ENCODE assay signal across 28 cellular contexts in genomic region chr15:100008258-100008657, GRCh38.
DNase-seq lines count a peak whose midpoint lies in the region; ATAC-seq and TF ChIP-seq lines count a peak whose summit lies in the region.
"Had no signal": no experiment of that assay in that cellular context is flagged by ENCODE, and none has a peak within 500 bp of the region (broad histone marks: within the 10 kb centered on the region; RNA-seq: fewer than 3 reads in every experiment).

No MANE protein-coding gene starts in this region.

- H3K4me2 ChIP-seq in mammary epithelial cell (ENCODE audit: insufficient read depth, low read depth, low read length) (no peak overlapping the region), neuronal stem cell (ENCODE audit: insufficient read depth, low read length, poor library complexity, severe bottlenecking) (no peak overlapping the region)
- H3K4me2 ChIP-seq: SK-N-SH, smooth muscle cell had no signal

- H3K27me3 ChIP-seq in mammary epithelial cell (ENCODE audit: insufficient read depth, low read length): peaks cover under 1% of the 10 kb centered on the region
- no peaks in the 10 kb centered on the region for H3K27me3 ChIP-seq in neuronal stem cell (ENCODE audit: control insufficient read depth in 3 of 3, insufficient read depth in 3 of 3, low read depth in 1 of 3, low read length in 3 of 3)
- H3K27me3 ChIP-seq in prostate gland (replicated peaks; ENCODE audit: insufficient read depth): no peaks in the 10 kb centered on the region
- H3K27me3 ChIP-seq: brain microvascular endothelial cell, pancreas, stomach had no signal

- H3K79me2 ChIP-seq in mammary epithelial cell (ENCODE audit: insufficient read depth, low read length): no peaks in the 10 kb centered on the region

- H3K4me1 ChIP-seq in mammary epithelial cell (ENCODE audit: insufficient read depth, low read length) (no peaks in the 10 kb centered on the region), neuronal stem cell (ENCODE audit: control insufficient read depth in 2 of 2, insufficient read depth in 1 of 2, low read depth in 1 of 2, low read length in 2 of 2) (no peaks in the 10 kb centered on the region), prostate gland (replicated peaks) (no peaks in the 10 kb centered on the region)
- H3K4me1 ChIP-seq: pancreas, stomach had no signal

- dilution Hi-C loops in mammary epithelial cell (cut with HindIII; ENCODE audit: low sequenced_read_pairs): no loop called here

- no peak for ATAC-seq in HG03175 (IDR thresholded peaks at IDR 0.05; ENCODE audit: unreplicated experiment)
- no peak for ATAC-seq in GM21390 (IDR thresholded peaks at IDR 0.05; ENCODE audit: unreplicated experiment)
- ATAC-seq: CD8-positive, alpha-beta T cell; GM12878; pancreas; right cardiac atrium had no signal

- H3K9me3 ChIP-seq in mammary epithelial cell (replicated peaks; ENCODE audit: insufficient read depth, low read length): no peaks in the 10 kb centered on the region
- no peaks in the 10 kb centered on the region for H3K9me3 ChIP-seq in neuronal stem cell (replicated peaks in 1 of 2; ENCODE audit: control insufficient read depth in 2 of 2, insufficient read depth in 1 of 2, low read depth in 1 of 2, low read length in 2 of 2)
- no peaks in the 10 kb centered on the region for H3K9me3 ChIP-seq in prostate gland
- H3K9me3 ChIP-seq: pancreas, SK-N-SH, stomach had no signal

- H3K36me3 ChIP-seq in mammary epithelial cell (ENCODE audit: insufficient read depth, low read length): no peaks in the 10 kb centered on the region
- H3K36me3 ChIP-seq in neuronal stem cell (replicated peaks in 1 of 2; ENCODE audit: control insufficient read depth in 2 of 2, insufficient read depth in 2 of 2, low read length in 2 of 2): no peaks in the 10 kb centered on the region
- no peaks in the 10 kb centered on the region for H3K36me3 ChIP-seq in prostate gland
- H3K36me3 ChIP-seq: brain microvascular endothelial cell, pancreas, stomach had no signal

- H3K27ac ChIP-seq in mammary epithelial cell (ENCODE audit: insufficient read depth, low read depth, low read length): no peak overlapping the region
- H3K27ac ChIP-seq in neuronal stem cell (replicated peaks; ENCODE audit: low read length): no peak overlapping the region
- H3K27ac ChIP-seq in prostate gland: no peak overlapping the region
- H3K27ac ChIP-seq: brain microvascular endothelial cell, pancreas, stomach had no signal

- no peak overlapping the region for H3K23ac ChIP-seq in neuronal stem cell (ENCODE audit: low read depth, low read length, poor library complexity)

- H2AK5ac ChIP-seq in neuronal stem cell (ENCODE audit: low read depth, low read length): peak overlapping the region; percentile 53

- H2AFZ ChIP-seq in mammary epithelial cell (ENCODE audit: low read depth, low read length) (no peak overlapping the region), neuronal stem cell (ENCODE audit: low read length) (no peak overlapping the region)

- in situ Hi-C loops in mammary epithelial cell (cut with MboI; ENCODE audit: low sequenced_read_pairs in 2 of 2): no loop called here

- H3K9ac ChIP-seq in mammary epithelial cell (ENCODE audit: insufficient read depth, low read length): no peak overlapping the region
- no peak overlapping the region for H3K9ac ChIP-seq in neuronal stem cell (ENCODE audit: low read depth, low read length, poor library complexity)
- H3K9ac ChIP-seq: SK-N-SH had no signal

- H4K8ac ChIP-seq in neuronal stem cell (ENCODE audit: low read depth, low read length): no peak overlapping the region

- H2BK120ac ChIP-seq in neuronal stem cell (ENCODE audit: low read depth, low read length): no peak overlapping the region

- H4K20me1 ChIP-seq in mammary epithelial cell (ENCODE audit: insufficient read depth, low read length): no peaks in the 10 kb centered on the region

- peak overlapping the region; percentile 48 for H2BK12ac ChIP-seq in neuronal stem cell (ENCODE audit: low read length)

- TF ChIP-seq POLR2A in prostate gland (IDR thresholded peaks at IDR 0.05): no peak

- no peak for TF ChIP-seq CTCF in mammary epithelial cell (conservative IDR thresholded peaks at IDR 0.05 in 1 of 2, IDR thresholded peaks at IDR 0.05 in 1 of 2; ENCODE audit: extremely low read depth in 1 of 2, insufficient read depth in 1 of 2, low read depth in 1 of 2, low read length in 2 of 2)
- TF ChIP-seq CTCF in prostate gland (IDR thresholded peaks at IDR 0.05): no peak

- H4K91ac ChIP-seq in neuronal stem cell (ENCODE audit: low read depth, low read length, poor library complexity): no peak overlapping the region

- H2BK5ac ChIP-seq in neuronal stem cell (ENCODE audit: low read length): no peak overlapping the region

- no peaks in the 10 kb centered on the region for H3K79me1 ChIP-seq in neuronal stem cell (ENCODE audit: low read depth, low read length)

- H2BK15ac ChIP-seq in neuronal stem cell (ENCODE audit: low read length): no peak overlapping the region

- H3K4ac ChIP-seq in neuronal stem cell (ENCODE audit: low read length): peak overlapping the region; percentile 39

- intact Hi-C loops in mammary epithelial cell (cut with micrococcal nuclease) (no loop called here), prostate gland (cut with DNase I) (no loop called here)

- CTCF ChIA-PET in mammary epithelial cell (lab: Charles Lee; ENCODE audit: low non-redundant PET): no interaction called here

- no TSS peak for BruUV-seq in mammary epithelial cell (replicated peaks; lab: Mats Ljungman, UMichigan)

- DNase-seq in Daoy (ENCODE audit: low read depth) (peak; percentile 28), HT1080 (ENCODE audit: low read depth) (peak; percentile 52), mammary epithelial cell (peak; percentile 43), neuronal stem cell (ENCODE audit: low spot score) (no peak), pons (ENCODE audit: low spot score) (no peak), prostate gland (ENCODE audit: low spot score) (no peak)
- DNase-seq: activated B cell treated with CpG ODN at 0.5 μM for 24 hours; activated naive CD4-positive, alpha-beta T cell treated with Interleukin-2 at 50 U/mL for 16 hours; activated T-cell treated with anti-CD3 and anti-CD28 coated beads, Interleukin-2, amount 50 U/mL, for 4 hours; amniotic stem cell; brain microvascular endothelial cell; CD8-positive, alpha-beta T cell; H9; hypothalamus; IMR-90; NCI-H1048; NCI-H1694 treated with DMSO at 0.1 percent for 48 hours; NCI-H446 treated with DMSO at 0.1 percent for 48 hours; NCI-H82; pancreas; right cardiac atrium; SK-N-SH; stimulated activated CD4-positive, alpha-beta T cell treated with anti-CD3 and anti-CD28 coated beads, Interleukin-1b, Interleukin-23, amount 100 ng/mL, for 48 hours; stomach had no signal

- H3K18ac ChIP-seq in neuronal stem cell (ENCODE audit: low read length): peak overlapping the region; percentile 27

- 56% methylated on average over 6 of the region's 6 CpGs for WGBS in mammary epithelial cell (ENCODE audit: low coverage, missing lambda C conversion rate)
- no CpG with 5 or more reads among the region's 6 CpGs for WGBS in neuronal stem cell (ENCODE audit: extremely low coverage in 2 of 2, insufficient read length in 2 of 2, insufficient replicate concordance in 1 of 2), 2 donors
- WGBS in prostate gland: 90% methylated on average over 6 of the region's 6 CpGs

- no peak overlapping the region for H3K14ac ChIP-seq in neuronal stem cell (ENCODE audit: low read length)

- H3K4me3 ChIP-seq in mammary epithelial cell (replicated peaks in 1 of 3; ENCODE audit: insufficient read depth in 1 of 3, low read depth in 2 of 3, low read length in 3 of 3): no peak overlapping the region
- no peak overlapping the region for H3K4me3 ChIP-seq in neuronal stem cell (ENCODE audit: low read length in 2 of 2)
- H3K4me3 ChIP-seq in prostate gland: no peak overlapping the region
- H3K4me3 ChIP-seq: GM12878, pancreas, smooth muscle cell, stomach had no signal

Comparison
In these comparisons a context has a peak if more than half of its experiments do, and no peak if none do; other contexts are left out.
1. DNase-seq: peak in Daoy (single experiment), HT1080 (single experiment) and mammary epithelial cell (single experiment); none in neuronal stem cell (single experiment), pons (single experiment) and prostate gland (single experiment).